In the genomic region with DNA sequence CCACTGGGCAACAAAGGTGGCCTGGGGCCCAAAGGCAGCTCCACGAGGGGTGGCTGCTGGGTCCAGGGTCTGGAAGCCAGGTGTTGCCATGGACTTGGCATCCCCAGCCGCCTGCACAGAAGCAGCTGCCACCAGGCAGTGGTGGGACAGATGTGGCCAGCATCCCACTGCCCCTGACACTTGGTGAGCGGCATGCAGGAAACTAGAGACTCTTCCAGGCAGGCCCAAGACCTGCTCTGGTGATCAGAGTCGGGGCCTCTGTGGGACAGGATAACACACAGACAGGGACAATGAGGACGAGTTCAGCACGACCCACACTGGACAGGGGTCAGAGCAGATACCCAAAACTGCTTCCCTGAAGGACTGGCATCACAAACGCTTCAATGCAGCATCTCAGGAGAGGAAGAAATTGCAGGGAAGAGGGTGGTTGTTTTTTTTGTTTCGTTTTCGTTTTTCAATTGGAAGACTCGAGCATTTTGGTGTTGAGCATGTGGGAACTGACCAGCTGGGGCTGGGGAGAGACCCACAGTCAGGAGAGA, we compare ENCODE assay signal across 29 cellular contexts. TPM values are rescaled to one million over a fixed set of nuclear protein-coding genes. Genes with fewer than 3 reads are reported as not detected.
DNase-seq lines count a peak whose midpoint lies in the region; ATAC-seq, FAIRE-seq and TF ChIP-seq lines count a peak whose summit lies in the region.
"Had no signal": no experiment of that assay in that cellular context is flagged by ENCODE, and none has a peak within 500 bp of the region (broad histone marks: within the 10 kb centered on the region; RNA-seq: fewer than 3 reads in every experiment).

No MANE protein-coding gene starts in this region.

- intact Hi-C loops in GM12878 (cut with micrococcal nuclease; ENCODE audit: unreplicated experiment) = no loop called here

- H3K4me1 ChIP-seq in Loucy (ENCODE audit: insufficient read depth, low read length, poor library complexity, severe bottlenecking) = no peaks in the 10 kb centered on the region
- no peaks in the 10 kb centered on the region for H3K4me1 ChIP-seq in GM12878 (ENCODE audit: control insufficient read depth, insufficient read depth, low read length)
- H3K4me1 ChIP-seq: BLaER1, thyroid gland had no signal

- POLR2A ChIA-PET in GM12878 (lab: Charles Lee) = no interaction called here

- no peak overlapping the region for H3K9ac ChIP-seq in Loucy (ENCODE audit: low read depth, low read length, poor library complexity, severe bottlenecking)
- no peak overlapping the region for H3K9ac ChIP-seq in GM12878 (ENCODE audit: control insufficient read depth, insufficient read depth, low read length)
- H3K9ac ChIP-seq: BLaER1 had no signal

- H3K27ac ChIP-seq in GM12878 (ENCODE audit: control insufficient read depth, insufficient read depth) = no peak overlapping the region
- H3K27ac ChIP-seq: adrenal gland, BLaER1, brain microvascular endothelial cell, Peyer's patch, stomach, thyroid gland had no signal

- H3K27me3 ChIP-seq in Loucy (ENCODE audit: insufficient read depth, low read length, poor library complexity, severe bottlenecking) (no peaks in the 10 kb centered on the region), GM12878 (replicated peaks in 1 of 2; ENCODE audit: control insufficient read depth in 2 of 2, insufficient read depth in 2 of 2, low read length in 1 of 2) (no peaks in the 10 kb centered on the region)
- H3K27me3 ChIP-seq: adrenal gland, BLaER1, brain microvascular endothelial cell, Peyer's patch, thyroid gland had no signal

- no peak for TF ChIP-seq POLR2A in GM12878 (IDR thresholded peaks at IDR 0.05; ENCODE audit: low read depth, low read length)

- H3K79me2 ChIP-seq in Loucy (ENCODE audit: insufficient read depth, low read length) (no peaks in the 10 kb centered on the region), GM12878 (ENCODE audit: control insufficient read depth, insufficient read depth, low read length) (peaks cover 11% of the 10 kb centered on the region)

- H3K36me3 ChIP-seq in Loucy (ENCODE audit: insufficient read depth, low read length) = no peaks in the 10 kb centered on the region
- H3K36me3 ChIP-seq in GM12878 (ENCODE audit: control insufficient read depth in 2 of 2, insufficient read depth in 2 of 2, low read length in 1 of 2) = no peaks in the 10 kb centered on the region
- H3K36me3 ChIP-seq: adrenal gland, BLaER1, brain microvascular endothelial cell, Peyer's patch, stomach, thyroid gland had no signal

- H4K20me1 ChIP-seq in Loucy (ENCODE audit: insufficient read depth, low read length, poor library complexity, severe bottlenecking) (no peaks in the 10 kb centered on the region), GM12878 (ENCODE audit: control insufficient read depth, insufficient read depth) (no peaks in the 10 kb centered on the region)
- H4K20me1 ChIP-seq: BLaER1 had no signal

- H3F3A ChIP-seq in Loucy (ENCODE audit: low read depth) = no peaks in the 10 kb centered on the region

- CTCF ChIA-PET in GM12878 (lab: Yijun Ruan, JAX) = interaction anchor here (0.6 kb wide), 1 partner anchor 348 kb away, joined by 3 read pairs; no protein-coding TSS in a partner anchor

- RAD21 ChIA-PET in GM12878 (lab: Charles Lee; ENCODE audit: unreplicated experiment) = no interaction called here

- peaks cover 31% of the 10 kb centered on the region for H3K36me3 Mint-ChIP-seq in activated T-cell treated with anti-CD3 and anti-CD28 coated beads, Interleukin-2, amount 50 U/mL, for 24 hours (ENCODE audit: low read depth)
- H3K36me3 Mint-ChIP-seq in activated T-cell treated with anti-CD3 and anti-CD28 coated beads, Interleukin-2, amount 50 U/mL, for 4 hours (ENCODE audit: insufficient read depth) = peaks cover 4% of the 10 kb centered on the region
- peaks cover 18% of the 10 kb centered on the region for H3K36me3 Mint-ChIP-seq in stimulated activated effector memory CD8-positive, alpha-beta T cell treated with anti-CD3 and anti-CD28 coated beads, Interleukin-12 subunit alpha, Interleukin-12 subunit beta, amount 100 ng/mL, for 72 hours

- H3K9me3 ChIP-seq in Loucy (ENCODE audit: insufficient read depth, low read depth, low read length) (no peaks in the 10 kb centered on the region), GM12878 (replicated peaks; ENCODE audit: control insufficient read depth, insufficient read depth, low read length) (no peaks in the 10 kb centered on the region)
- H3K9me3 ChIP-seq: adrenal gland, Peyer's patch, stomach, thyroid gland had no signal

- SMC1A ChIA-PET in GM12878 (lab: Charles Lee; ENCODE audit: uncharacterized antibody, unreplicated experiment) = no interaction called here

- H3K4me3 ChIP-seq in Loucy (ENCODE audit: low read length, poor library complexity, severe bottlenecking) (no peak overlapping the region), GM12878 (no peak overlapping the region)
- H3K4me3 ChIP-seq: adrenal gland, BLaER1, Peyer's patch, stomach, thyroid gland had no signal

- no peak for TF ChIP-seq RAD21 in GM12878 (IDR thresholded peaks at IDR 0.05; ENCODE audit: insufficient read depth, low read depth, low read length)

- peak overlapping the region; percentile 3 for H3K27ac Mint-ChIP-seq in activated T-cell treated with anti-CD3 and anti-CD28 coated beads, Interleukin-2, amount 50 U/mL, for 24 hours
- H3K27ac Mint-ChIP-seq in stimulated activated effector memory CD8-positive, alpha-beta T cell treated with anti-CD3 and anti-CD28 coated beads, Interleukin-12 subunit alpha, Interleukin-12 subunit beta, amount 100 ng/mL, for 72 hours = peak overlapping the region; percentile 77
- H3K27ac Mint-ChIP-seq: WTC11 had no signal

- peak overlapping the region; percentile 36; the same call in 1 of the 2 replicates for H2AFZ ChIP-seq in Loucy (ENCODE audit: low read length)
- H2AFZ ChIP-seq in GM12878 (ENCODE audit: control insufficient read depth, low read depth, low read length) = no peak overlapping the region

- H3K27me3 Mint-ChIP-seq in activated T-cell treated with anti-CD3 and anti-CD28 coated beads, Interleukin-2, amount 50 U/mL, for 24 hours = no peaks in the 10 kb centered on the region
- H3K27me3 Mint-ChIP-seq in activated T-cell treated with anti-CD3 and anti-CD28 coated beads, Interleukin-2, amount 50 U/mL, for 4 hours (ENCODE audit: low read depth) = peaks cover 4% of the 10 kb centered on the region

- peaks cover 23% of the 10 kb centered on the region for H3K4me1 Mint-ChIP-seq in activated T-cell treated with anti-CD3 and anti-CD28 coated beads, Interleukin-2, amount 50 U/mL, for 24 hours (ENCODE audit: low read depth)
- peaks cover 17% of the 10 kb centered on the region for H3K4me1 Mint-ChIP-seq in activated T-cell treated with anti-CD3 and anti-CD28 coated beads, Interleukin-2, amount 50 U/mL, for 4 hours (ENCODE audit: low read depth)
- H3K4me1 Mint-ChIP-seq in stimulated activated effector memory CD8-positive, alpha-beta T cell treated with anti-CD3 and anti-CD28 coated beads, Interleukin-12 subunit alpha, Interleukin-12 subunit beta, amount 100 ng/mL, for 72 hours = peaks cover 44% of the 10 kb centered on the region

- H3K4me2 ChIP-seq in Loucy (ENCODE audit: low read depth, low read length, poor library complexity, severe bottlenecking) (no peak overlapping the region), GM12878 (ENCODE audit: control insufficient read depth, insufficient read depth) (no peak overlapping the region; the same call in 1 of the 2 replicates)
- H3K4me2 ChIP-seq: BLaER1 had no signal

- WGBS in GM12878 (ENCODE audit: insufficient coverage, insufficient replicate concordance, low lambda C conversion rate, missing lambda C conversion rate) = 70% methylated on average over 10 of the region's 10 CpGs

- no peak for ATAC-seq in activated T-cell treated with anti-CD3 and anti-CD28 coated beads, Interleukin-2, amount 50 U/mL, for 4 hours
- no peak for ATAC-seq in GM12878
- ATAC-seq in stimulated activated effector memory CD8-positive, alpha-beta T cell treated with anti-CD3 and anti-CD28 coated beads, Interleukin-12 subunit alpha, Interleukin-12 subunit beta, amount 100 ng/mL, for 72 hours = no peak
- ATAC-seq in HG03095 (IDR thresholded peaks at IDR 0.05; ENCODE audit: unreplicated experiment) = no peak
- ATAC-seq: left ventricle myocardium superior, WTC11 had no signal

- BruUV-seq in GM12878 (replicated peaks; lab: Mats Ljungman, UMichigan) = no TSS peak

- no peaks in the 10 kb centered on the region for H3K9me2 ChIP-seq in Loucy (replicated peaks; ENCODE audit: low read depth, low read length)

- FAIRE-seq in GM12878 (lab: Jason Lieb, UNC) = no peak
- FAIRE-seq: small intestine had no signal

- TF ChIP-seq CTCF in Loucy (conservative IDR thresholded peaks at IDR 0.05; ENCODE audit: low read length) (no peak), GM12878 (IDR thresholded peaks at IDR 0.05 in 2 of 3, conservative IDR thresholded peaks at IDR 0.05 in 1 of 3; ENCODE audit: control insufficient read depth in 2 of 3, extremely low read depth in 1 of 3, insufficient read depth in 1 of 3, low read depth in 3 of 3, low read length in 3 of 3) (no peak)

- DNase-seq in activated T-cell treated with anti-CD3 and anti-CD28 coated beads, Interleukin-2, amount 50 U/mL, for 24 hours = no peak
- DNase-seq in activated T-cell treated with anti-CD3 and anti-CD28 coated beads, Interleukin-2, amount 50 U/mL, for 4 hours = no peak
- DNase-seq in GM12878 (ENCODE audit: low read depth, low spot score) (no peak), dedifferentiated amniotic fluid mesenchymal stem cell (ENCODE audit: extremely low spot score) (no peak)
- DNase-seq in stimulated activated effector memory CD8-positive, alpha-beta T cell treated with anti-CD3 and anti-CD28 coated beads, Interleukin-12 subunit alpha, Interleukin-12 subunit beta, amount 100 ng/mL, for 72 hours (ENCODE audit: low spot score in 2 of 2) = no peak
- DNase-seq in NK-92 treated with Interleukin-12 subunit alpha and Interleukin-12 subunit beta, amount 100 ng/mL, for 24 hours (lab: John Stamatoyannopoulos, UW) = no peak
- DNase-seq: activated gamma-delta T cell treated with Interleukin-2 at 50 U/mL for 16 hours, brain microvascular endothelial cell, DMS79, GDM1, H9, left ventricle myocardium superior, NCI-H1048, NCI-H1694, NCI-H2171 treated with DMSO at 0.1 percent for 48 hours, NCI-H524, occipital lobe, Peyer's patch, SIG-M5, small intestine, stomach, thyroid gland had no signal

- no peaks in the 10 kb centered on the region for H3K9me3 Mint-ChIP-seq in activated T-cell treated with anti-CD3 and anti-CD28 coated beads, Interleukin-2, amount 50 U/mL, for 24 hours
- no peaks in the 10 kb centered on the region for H3K9me3 Mint-ChIP-seq in activated T-cell treated with anti-CD3 and anti-CD28 coated beads, Interleukin-2, amount 50 U/mL, for 4 hours
- no peaks in the 10 kb centered on the region for H3K9me3 Mint-ChIP-seq in stimulated activated effector memory CD8-positive, alpha-beta T cell treated with anti-CD3 and anti-CD28 coated beads, Interleukin-12 subunit alpha, Interleukin-12 subunit beta, amount 100 ng/mL, for 72 hours
- H3K9me3 Mint-ChIP-seq: H9, WTC11 had no signal

- TF ChIP-seq EP300 in GM12878 (IDR thresholded peaks at IDR 0.05; ENCODE audit: borderline replicate concordance in 1 of 2, control insufficient read depth in 1 of 2, low read depth in 2 of 2, low read length in 2 of 2) = no peak

- in situ Hi-C loops in GM12878 (cut with MboI) = no loop called here

- H3K4me3 Mint-ChIP-seq in activated T-cell treated with anti-CD3 and anti-CD28 coated beads, Interleukin-2, amount 50 U/mL, for 24 hours = no peak overlapping the region
- no peak overlapping the region for H3K4me3 Mint-ChIP-seq in activated T-cell treated with anti-CD3 and anti-CD28 coated beads, Interleukin-2, amount 50 U/mL, for 4 hours
- no peak overlapping the region for H3K4me3 Mint-ChIP-seq in stimulated activated effector memory CD8-positive, alpha-beta T cell treated with anti-CD3 and anti-CD28 coated beads, Interleukin-12 subunit alpha, Interleukin-12 subunit beta, amount 100 ng/mL, for 72 hours
- H3K4me3 Mint-ChIP-seq: H9, WTC11 had no signal

RNA-seq across cellular contexts. Expression of a gene that starts 34.1 kb away (rescaled TPM):
- 100 to 1,000 TPM in 2 of 3 donors, 10 to 100 TPM in 1; 99.6 to 108 (median 106) TPM for total RNA-seq in activated T-cell treated with anti-CD3 and anti-CD28 coated beads, Interleukin-2, amount 50 U/mL, for 4 hours
- total RNA-seq in GM12878 (2013; cell fraction: nucleolus; rRNA removed) = 14.5 and 16.0 TPM in 2 replicates
- 27.1 and 40.0 TPM in 2 replicates for total RNA-seq in GM12878 (2014; rRNA removed)
- 30.5 and 31.8 TPM in 2 replicates for total RNA-seq in GM12878 (2014; rRNA removed; fragmentation: Illumina TruSeq; extraction: Trizol)
- total RNA-seq in GM12878 (2021) = 116 and 125 TPM in 2 replicates
- polyA plus RNA-seq in GM12878 (2011; ENCODE audit: low read depth) = 21.0 TPM
- 48.3 and 60.6 TPM in 2 replicates for polyA plus RNA-seq in GM12878 (2011; rRNA removed)
- 75.9 and 79.5 TPM in 2 replicates for polyA plus RNA-seq in GM12878 (2011; cell fraction: cytosol; rRNA removed)
- 44.3 and 49.0 TPM in 2 replicates for polyA plus RNA-seq in GM12878 (2011; cell fraction: nucleus; rRNA removed)
- 53.3 and 70.1 TPM in 2 replicates for polyA plus RNA-seq in GM12878 (2012)
- polyA plus RNA-seq in GM12878 (2014; fragmentation: Illumina TruSeq; extraction: Trizol) = 15.3 and 37.7 TPM in 2 replicates
- polyA plus RNA-seq in GM12878 (2014; fragmentation: Nextera tagmentation; extraction: Ambion mirVana) = 1 to 10 TPM; 2.6 to 9.7 TPM
- 41.9 and 45.3 TPM in 2 replicates for polyA plus RNA-seq in GM12878 (2014; rRNA removed)
- 10 to 100 TPM in 1 of 2 experiments, 1 to 10 TPM in 1; 9.9 to 14.5 TPM for polyA plus RNA-seq in GM12878 (2016; fragmentation: Nextera tagmentation; extraction: Ambion mirVana)
- polyA minus RNA-seq in GM12878 (2011; rRNA and poly(A)+ RNA removed) = 36.0 and 60.5 TPM in 2 replicates
- 27.3 and 34.6 TPM in 2 replicates for polyA minus RNA-seq in GM12878 (2011; cell fraction: cytosol; rRNA and poly(A)+ RNA removed)
- 9.1 and 16.1 TPM in 2 replicates for polyA minus RNA-seq in GM12878 (2011; cell fraction: nucleus; rRNA and poly(A)+ RNA removed)

RNA-seq across cellular contexts. Expression of a gene that starts 36.4 kb away (rescaled TPM):
- total RNA-seq in activated T-cell treated with anti-CD3 and anti-CD28 coated beads, Interleukin-2, amount 50 U/mL, for 4 hours = 1 to 10 TPM in 1 of 3 donors, under 1 TPM in 2; 0.57 to 1.1 (median 0.66) TPM
- total RNA-seq in GM12878 (2013; cell fraction: nucleolus; rRNA removed) = not detected in 2 replicates
- total RNA-seq in GM12878 (2014; rRNA removed) (0.11 TPM in 1 of 2 replicates, not detected in the other), GM12878 (2014; rRNA removed; fragmentation: Illumina TruSeq; extraction: Trizol) (not detected in 2 replicates), GM12878 (2021) (not detected in 2 replicates)
- polyA plus RNA-seq in GM12878 (2011; ENCODE audit: low read depth) = 0.17 TPM
- polyA plus RNA-seq in GM12878 (2011; rRNA removed) (not detected in 2 replicates), GM12878 (2014; fragmentation: Illumina TruSeq; extraction: Trizol) (not detected in 2 replicates), GM12878 (2014; fragmentation: Nextera tagmentation; extraction: Ambion mirVana) (not detected), GM12878 (2014; rRNA removed) (not detected in 2 replicates), GM12878 (2016; fragmentation: Nextera tagmentation; extraction: Ambion mirVana) (under 1 TPM; 0.16 to 0.32 TPM)
- not detected in 2 replicates for polyA plus RNA-seq in GM12878 (2011; cell fraction: cytosol; rRNA removed)
- polyA plus RNA-seq in GM12878 (2011; cell fraction: nucleus; rRNA removed) = not detected in 2 replicates
- polyA plus RNA-seq in GM12878 (2012) = 0.37 and 0.39 TPM in 2 replicates
- polyA minus RNA-seq in GM12878 (2011; rRNA and poly(A)+ RNA removed) = not detected in 2 replicates
- not detected in 2 replicates for polyA minus RNA-seq in GM12878 (2011; cell fraction: cytosol; rRNA and poly(A)+ RNA removed)
- polyA minus RNA-seq in GM12878 (2011; cell fraction: nucleus; rRNA and poly(A)+ RNA removed) = not detected in 2 replicates
- total RNA-seq: HT1080, mesenteric fat pad had no signal

RNA-seq across cellular contexts. Expression of a gene that starts 46.5 kb away (rescaled TPM):
- 10 to 100 TPM; 43.8 to 47.5 (median 46.6) TPM for total RNA-seq in activated T-cell treated with anti-CD3 and anti-CD28 coated beads, Interleukin-2, amount 50 U/mL, for 4 hours
- total RNA-seq in GM12878 (2013; cell fraction: nucleolus; rRNA removed) = 55.6 and 58.1 TPM in 2 replicates
- total RNA-seq in GM12878 (2014; rRNA removed) = 16.5 and 17.3 TPM in 2 replicates
- 13.5 TPM in 2 replicates for total RNA-seq in GM12878 (2014; rRNA removed; fragmentation: Illumina TruSeq; extraction: Trizol)
- 32.5 and 33.7 TPM in 2 replicates for total RNA-seq in GM12878 (2021)
- polyA plus RNA-seq in GM12878 (2011; ENCODE audit: low read depth) = 9.5 TPM
- 6.4 and 8.5 TPM in 2 replicates for polyA plus RNA-seq in GM12878 (2011; rRNA removed)
- 9.4 and 12.8 TPM in 2 replicates for polyA plus RNA-seq in GM12878 (2011; cell fraction: cytosol; rRNA removed)
- 43.2 and 61.8 TPM in 2 replicates for polyA plus RNA-seq in GM12878 (2011; cell fraction: nucleus; rRNA removed)
- polyA plus RNA-seq in GM12878 (2012) = 14.5 and 20.0 TPM in 2 replicates
- 6.5 and 11.3 TPM in 2 replicates for polyA plus RNA-seq in GM12878 (2014; fragmentation: Illumina TruSeq; extraction: Trizol)
- polyA plus RNA-seq in GM12878 (2014; fragmentation: Nextera tagmentation; extraction: Ambion mirVana) = 1 to 10 TPM; 1.3 to 3.0 TPM
- polyA plus RNA-seq in GM12878 (2014; rRNA removed) = 18.8 and 24.6 TPM in 2 replicates
- polyA plus RNA-seq in GM12878 (2016; fragmentation: Nextera tagmentation; extraction: Ambion mirVana) = 10 to 100 TPM; 12.9 to 15.0 TPM
- polyA minus RNA-seq in GM12878 (2011; rRNA and poly(A)+ RNA removed) = 17.0 and 31.3 TPM in 2 replicates
- 9.0 and 10.5 TPM in 2 replicates for polyA minus RNA-seq in GM12878 (2011; cell fraction: cytosol; rRNA and poly(A)+ RNA removed)
- 20.8 and 36.9 TPM in 2 replicates for polyA minus RNA-seq in GM12878 (2011; cell fraction: nucleus; rRNA and poly(A)+ RNA removed)
